ENCODE assay signal across 13 cellular contexts in the genomic region with DNA sequence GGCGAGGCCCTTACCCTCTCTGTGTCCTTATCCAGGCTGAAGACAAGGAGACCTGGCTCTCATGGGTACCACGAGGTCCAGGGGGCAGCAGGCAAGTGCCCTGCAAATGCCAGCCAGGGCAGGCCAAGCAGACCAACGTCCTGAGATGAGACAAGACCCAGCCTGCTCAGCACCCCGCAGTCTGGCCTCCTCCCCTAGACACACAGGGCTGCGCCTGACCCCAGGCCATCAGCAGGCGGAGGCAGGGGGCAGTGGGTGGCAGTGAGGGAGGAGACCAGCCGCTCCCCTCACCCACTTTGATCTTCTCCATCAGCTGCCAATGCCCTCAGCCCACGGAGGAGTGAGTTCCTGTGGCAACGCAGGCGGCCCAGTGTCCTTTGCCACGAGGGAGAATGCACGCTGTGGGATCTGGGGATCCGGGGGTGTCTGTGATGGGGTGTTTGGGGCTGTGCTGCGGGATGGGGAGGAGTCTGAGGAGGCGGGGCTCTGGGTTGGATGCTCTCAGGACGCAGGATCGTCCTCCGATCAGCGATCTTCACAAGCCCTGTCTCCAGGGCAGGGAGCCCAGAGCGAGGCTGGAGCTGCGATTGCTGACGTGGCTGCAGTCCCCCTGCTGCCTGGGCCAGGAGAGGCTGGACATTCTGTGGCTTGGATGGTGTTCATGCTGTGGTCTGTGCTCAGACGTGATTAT. TPM values are rescaled to one million over a fixed set of nuclear protein-coding genes. Genes with fewer than 3 reads are reported as not detected.
A peak's percentile ranks its signal among the peaks of the same experiment; 100 is the strongest.
DNase-seq lines count a peak whose midpoint lies in the region; ATAC-seq and TF ChIP-seq lines count a peak whose summit lies in the region.
"Had no signal": no experiment of that assay in that cellular context is flagged by ENCODE, and none has a peak within 500 bp of the region (broad histone marks: within the 10 kb centered on the region; RNA-seq: fewer than 3 reads in every experiment).

No MANE protein-coding gene starts in this region.

- H3K36me3 Mint-ChIP-seq in HFFc6 (ENCODE audit: low read depth): no peaks in the 10 kb centered on the region
- H3K36me3 Mint-ChIP-seq: activated naive CD8-positive, alpha-beta T cell had no signal

- intact Hi-C loops in breast epithelium (cut with DNase I; ENCODE audit: low total_unique reads): no loop called here

- peak overlapping the region; percentile 28 for H4K8ac ChIP-seq in mesenchymal stem cell (ENCODE audit: low read length)

- H3K9ac ChIP-seq in mesenchymal stem cell (ENCODE audit: low read length): peak overlapping the region; percentile 48

- H2AK5ac ChIP-seq in mesenchymal stem cell (ENCODE audit: low read length, severe bottlenecking): no peak overlapping the region

- no peak overlapping the region for H2BK15ac ChIP-seq in mesenchymal stem cell (ENCODE audit: low read depth, poor library complexity, severe bottlenecking)

- peak overlapping the region; percentile 74 for H3K27ac Mint-ChIP-seq in HFFc6
- H3K27ac Mint-ChIP-seq: activated naive CD8-positive, alpha-beta T cell had no signal

- H3K27me3 Mint-ChIP-seq in HFFc6 (ENCODE audit: insufficient read depth): peaks cover 57% of the 10 kb centered on the region
- H3K27me3 Mint-ChIP-seq: activated naive CD8-positive, alpha-beta T cell had no signal

- H3K27me3 ChIP-seq in breast epithelium: no peaks in the 10 kb centered on the region
- no peaks in the 10 kb centered on the region for H3K27me3 ChIP-seq in mesenchymal stem cell (ENCODE audit: control insufficient read depth in 1 of 2, insufficient read depth in 1 of 2, low read length in 2 of 2)
- H3K27me3 ChIP-seq: thyroid gland had no signal

- H3K14ac ChIP-seq in mesenchymal stem cell (ENCODE audit: low read length in 2 of 2): no peak overlapping the region

- no peak overlapping the region for H3K4ac ChIP-seq in mesenchymal stem cell (ENCODE audit: low read depth in 1 of 2, low read length in 2 of 2)

- ATAC-seq in GM19324 (IDR thresholded peaks at IDR 0.05; ENCODE audit: low FRiP score, unreplicated experiment): no peak
- no peak for ATAC-seq in GM21576 (IDR thresholded peaks at IDR 0.05; ENCODE audit: unreplicated experiment)

- no peak overlapping the region for H2BK120ac ChIP-seq in mesenchymal stem cell (ENCODE audit: low read depth, low read length)

- no peaks in the 10 kb centered on the region for H3K36me3 ChIP-seq in breast epithelium
- H3K36me3 ChIP-seq in mesenchymal stem cell (ENCODE audit: control insufficient read depth in 1 of 2, insufficient read depth in 2 of 2, low read depth in 1 of 2, low read length in 2 of 2): peaks cover 4 to 17% of the 10 kb centered on the region in 2 experiments
- H3K36me3 ChIP-seq: thyroid gland had no signal

- no peak overlapping the region for H3K4me2 ChIP-seq in mesenchymal stem cell (ENCODE audit: low read length, poor library complexity, severe bottlenecking)
- H3K4me2 ChIP-seq: PC-9 had no signal

- H3K27ac ChIP-seq in 22Rv1 (peak overlapping the region; percentile 79; the same call in 1 of the 2 replicates), breast epithelium (peak overlapping the region; percentile 59 to 82), mesenchymal stem cell (ENCODE audit: low read length, poor library complexity, severe bottlenecking) (no peak overlapping the region)
- H3K27ac ChIP-seq: PC-9, thyroid gland had no signal

- TF ChIP-seq CTCF in 22Rv1 (IDR thresholded peaks at IDR 0.05) (no peak), HFFc6 (IDR thresholded peaks at IDR 0.05) (no peak), breast epithelium (IDR thresholded peaks at IDR 0.05) (no peak)

- 68% methylated on average over 22 of the region's 23 CpGs for WGBS in mesenchymal stem cell

- H3K4me3 ChIP-seq in breast epithelium (peak overlapping the region in 2 of 3 donors; percentile 11 to 45), mesenchymal stem cell (ENCODE audit: insufficient read depth in 1 of 2, low read depth in 1 of 2, low read length in 2 of 2) (peak overlapping the region in 1 of 2 experiments; percentile 61)
- H3K4me3 ChIP-seq: PC-9, thyroid gland had no signal

- H3K9me3 Mint-ChIP-seq in HFFc6: peaks cover 6% of the 10 kb centered on the region; the same call in 1 of the 2 replicates

- no peak overlapping the region for H4K91ac ChIP-seq in mesenchymal stem cell (ENCODE audit: low read length)

- H3K9me3 ChIP-seq in breast epithelium: no peaks in the 10 kb centered on the region
- no peaks in the 10 kb centered on the region for H3K9me3 ChIP-seq in mesenchymal stem cell (ENCODE audit: control insufficient read depth, low read length)
- H3K9me3 ChIP-seq: thyroid gland had no signal

- H3K18ac ChIP-seq in mesenchymal stem cell (ENCODE audit: low read depth in 1 of 2, low read length in 2 of 2): peak overlapping the region in 1 of 2 experiments; percentile 4

- H3K4me1 Mint-ChIP-seq in HFFc6 (ENCODE audit: low read depth): peaks cover 29% of the 10 kb centered on the region

- no peak overlapping the region for H2BK12ac ChIP-seq in mesenchymal stem cell (ENCODE audit: low read length in 2 of 2)

- no peaks in the 10 kb centered on the region for H3K79me1 ChIP-seq in mesenchymal stem cell (replicated peaks; ENCODE audit: low read length, poor library complexity, severe bottlenecking)

- H3K4me1 ChIP-seq in breast epithelium (peaks cover 0 to 4% of the 10 kb centered on the region in 2 donors), mesenchymal stem cell (ENCODE audit: control insufficient read depth, insufficient read depth, low read depth, low read length) (peaks cover 33% of the 10 kb centered on the region)

- no peak overlapping the region for H2AFZ ChIP-seq in mesenchymal stem cell (ENCODE audit: low read depth, low read length)
- H2AFZ ChIP-seq: PC-9 had no signal

- peak overlapping the region; percentile 52 for H3K4me3 Mint-ChIP-seq in HFFc6
- H3K4me3 Mint-ChIP-seq: activated naive CD8-positive, alpha-beta T cell had no signal

- H3K23ac ChIP-seq in mesenchymal stem cell (ENCODE audit: low read length in 2 of 2): no peak overlapping the region

- no peak overlapping the region for H2BK5ac ChIP-seq in mesenchymal stem cell (ENCODE audit: low read depth, low read length, poor library complexity, severe bottlenecking)

- DNase-seq in HFFc6 (peak; percentile 48), breast epithelium (ENCODE audit: low spot score in 2 of 2) (no peak), mesenchymal stem cell (no peak), C1 segment of cervical spinal cord (lab: John Stamatoyannopoulos, UW) (no peak)
- no peak for DNase-seq in activated naive CD4-positive, alpha-beta T cell treated with Interleukin-2 at 50 U/mL for 16 hours
- DNase-seq: ACHN, NCI-H1930, PC-9, thyroid gland had no signal

- TF ChIP-seq POLR2A in breast epithelium (IDR thresholded peaks at IDR 0.05): no peak

RNA-seq across cellular contexts. Expression of a gene that starts 30.5 kb away (rescaled TPM):
- 10 to 100 TPM; 14.1 to 16.0 (median 15.1) TPM for total RNA-seq in HFFc6 (2021; fragmentation: NEBNext Ultra II Directional; extraction: Animal tissue kit (Norgen Biotek cat#: 25700))
- 10 to 100 TPM; 15.2 to 31.0 (median 22.3) TPM for total RNA-seq in breast epithelium
- polyA plus RNA-seq in mesenchymal stem cell (2013, experiment 1 of 2): 7.7 TPM
- polyA plus RNA-seq in mesenchymal stem cell (2013, experiment 2 of 2): 6.9 TPM
